ENCODE assay signal across 8 cellular contexts in genomic region chr7:30062587-30062986, GRCh38. TPM values are rescaled to one million over a fixed set of nuclear protein-coding genes. Genes with fewer than 3 reads are reported as not detected.
A peak's percentile ranks its signal among the peaks of the same experiment; 100 is the strongest.
DNase-seq lines count a peak whose midpoint lies in the region; ATAC-seq, FAIRE-seq and TF ChIP-seq lines count a peak whose summit lies in the region.

No MANE protein-coding gene starts in this region.

- no peaks in the 10 kb centered on the region for H3K36me3 ChIP-seq in parathyroid adenoma (ENCODE audit: control insufficient read depth, insufficient read depth, low read length)

- no peak overlapping the region for H3K4me3 ChIP-seq in GM12864 (ENCODE audit: low read depth, low read length)
- no peak overlapping the region for H3K4me3 ChIP-seq in Jurkat, Clone E6-1 (ENCODE audit: low read length)
- H3K4me3 ChIP-seq in fibroblast of the aortic adventitia (ENCODE audit: low read depth, low read length), result no peak overlapping the region
- no peak overlapping the region for H3K4me3 ChIP-seq in parathyroid adenoma (ENCODE audit: low read depth, low read length)

- peak; percentile 63 for TF ChIP-seq CTCF in GM12864 (IDR thresholded peaks at IDR 0.05; ENCODE audit: low read depth, low read length, missing control alignments)
- TF ChIP-seq CTCF in fibroblast of the aortic adventitia (IDR thresholded peaks at IDR 0.05; ENCODE audit: insufficient read depth, low read length), result peak; percentile 82
- TF ChIP-seq CTCF in parathyroid adenoma (IDR thresholded peaks at IDR 0.05), result peak; percentile 53

- no peak overlapping the region for H3K4me2 ChIP-seq in parathyroid adenoma (ENCODE audit: low read length)

- no peaks in the 10 kb centered on the region for H3K79me2 ChIP-seq in parathyroid adenoma

- no peak overlapping the region for H3K9ac ChIP-seq in parathyroid adenoma

- ATAC-seq in SK-N-SH treated with all-trans-retinoic acid at 6 μM for 48 hours, result peak; percentile 91

- no peak overlapping the region for H2AFZ ChIP-seq in parathyroid adenoma

- H3K27me3 ChIP-seq in parathyroid adenoma (ENCODE audit: control insufficient read depth, insufficient read depth, low read length), result no peaks in the 10 kb centered on the region

- no peaks in the 10 kb centered on the region for H3K4me1 ChIP-seq in parathyroid adenoma

- H3K27ac ChIP-seq in parathyroid adenoma, result no peak overlapping the region

- H3K9me3 ChIP-seq in parathyroid adenoma (ENCODE audit: control insufficient read depth, low read length), result no peaks in the 10 kb centered on the region

- DNase-seq in GM12864 (ENCODE audit: low read depth) (peak; percentile 10), fibroblast of the aortic adventitia (ENCODE audit: low read depth) (peak; percentile 71)
- DNase-seq in Jurkat, Clone E6-1 (ENCODE audit: low read depth, low spot score), result peak; percentile 28
- DNase-seq in stimulated activated CD4-positive, alpha-beta T cell treated with anti-CD3 and anti-CD28 coated beads, Interleukin-4, amount 100 ng/mL, for 24 hours, result no peak
- DNase-seq in stimulated activated CD4-positive, alpha-beta T cell treated with anti-CD3 and anti-CD28 coated beads, Interleukin-2, amount 100 ng/mL, for 48 hours, result no peak

- peak; percentile 92 for FAIRE-seq in A204.1 (lab: Jason Lieb, UNC)

TF ChIP-seq in SK-N-SH treated with all-trans-retinoic acid at 6 μM for 48 hours, 23 proteins besides CTCF, POLR2A, EP300 and RAD21:
- TF ChIP-seq CREB5 (CRISPR knock-in tag; IDR thresholded peaks at IDR 0.05; ENCODE audit: low read depth) (no peak), TOX (CRISPR knock-in tag; IDR thresholded peaks at IDR 0.05; ENCODE audit: borderline replicate concordance) (no peak), BACH2 (CRISPR knock-in tag; IDR thresholded peaks at IDR 0.05; ENCODE audit: borderline replicate concordance) (no peak), ISL1 (CRISPR knock-in tag; IDR thresholded peaks at IDR 0.05) (no peak), PATZ1 (CRISPR knock-in tag; IDR thresholded peaks at IDR 0.05; ENCODE audit: borderline replicate concordance) (no peak), CSRNP3 (CRISPR knock-in tag; IDR thresholded peaks at IDR 0.05) (no peak), ZNF70 (CRISPR knock-in tag; IDR thresholded peaks at IDR 0.05) (no peak)

RNA-seq across cellular contexts. Expression of gene PLEKHA8, which starts 34.4 kb away (rescaled TPM):
- 25.2 TPM for polyA plus RNA-seq in Jurkat, Clone E6-1 (2012; ENCODE audit: insufficient read depth, insufficient read length)
- 10.6 and 15.5 TPM in 2 replicates for total RNA-seq in fibroblast of the aortic adventitia (ENCODE audit: low replicate concordance)

RNA-seq across cellular contexts. Expression of gene FKBP14, which starts 36.1 kb away (rescaled TPM):
- 7.3 TPM for polyA plus RNA-seq in Jurkat, Clone E6-1 (2012; ENCODE audit: insufficient read depth, insufficient read length)
- total RNA-seq in fibroblast of the aortic adventitia (ENCODE audit: low replicate concordance), result 39.9 and 57.5 TPM in 2 replicates

Comparison
In these comparisons a context has a peak if more than half of its experiments do, and no peak if none do; other contexts are left out.
1. DNase-seq: peak in GM12864 (single experiment), Jurkat, Clone E6-1 (single experiment) and fibroblast of the aortic adventitia (single experiment); none in stimulated activated CD4-positive, alpha-beta T cell treated with anti-CD3 and anti-CD28 coated beads, Interleukin-4, amount 100 ng/mL, for 24 hours (single experiment) and stimulated activated CD4-positive, alpha-beta T cell treated with anti-CD3 and anti-CD28 coated beads, Interleukin-2, amount 100 ng/mL, for 48 hours (0 of 2).
2. Peak in every context shown above with its lines, with median percentiles within 50 percentile points of each other: CTCF ChIP-seq.